ENCODE assay signal across 33 cellular contexts in the genomic region with DNA sequence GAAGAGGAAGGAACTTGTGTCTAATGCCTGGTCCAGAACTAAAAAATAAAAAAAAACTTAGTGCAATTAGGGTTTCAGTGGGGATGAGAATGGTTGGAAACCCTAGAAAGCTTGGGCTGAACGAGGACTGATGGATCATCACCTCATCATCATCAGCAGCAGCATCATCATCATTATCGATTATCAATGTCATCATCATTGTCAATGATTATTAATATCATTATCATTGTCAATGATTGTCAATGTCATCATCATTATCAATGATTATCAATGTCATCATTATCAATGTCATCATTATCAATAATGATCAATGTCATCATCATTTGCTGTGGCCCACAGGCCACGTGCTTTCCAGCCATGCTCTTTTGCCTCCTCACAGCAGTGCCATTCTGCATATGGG.
DNase-seq lines count a peak whose midpoint lies in the region; ATAC-seq, FAIRE-seq and TF ChIP-seq lines count a peak whose summit lies in the region.
"Had no signal": no experiment of that assay in that cellular context is flagged by ENCODE, and none has a peak within 500 bp of the region (broad histone marks: within the 10 kb centered on the region; RNA-seq: fewer than 3 reads in every experiment).

No MANE protein-coding gene starts in this region.

- no peaks in the 10 kb centered on the region for H3K79me2 ChIP-seq in HepG2 (ENCODE audit: insufficient read depth, low read length)
- no peaks in the 10 kb centered on the region for H3K79me2 ChIP-seq in K562 (ENCODE audit: control insufficient read depth, insufficient read depth, low read length)

- H3K9me3 ChIP-seq in HepG2 (ENCODE audit: low read length) (peaks cover 94% of the 10 kb centered on the region), right lobe of liver (no peaks in the 10 kb centered on the region), K562 (replicated peaks; ENCODE audit: control insufficient read depth, insufficient read depth, low read depth, low read length) (no peaks in the 10 kb centered on the region; the same call in 1 of the 2 replicates), adrenal gland (replicated peaks in 1 of 3) (no peaks in the 10 kb centered on the region)
- H3K9me3 ChIP-seq: A549, BE2C, Caco-2 had no signal

- 0% methylated on average over 3 of the region's 3 CpGs for WGBS in HepG2 (ENCODE audit: low lambda C conversion rate)
- WGBS in right lobe of liver (ENCODE audit: insufficient coverage, low coverage, low lambda C conversion rate, missing lambda C conversion rate) = 36% methylated on average over 3 of the region's 3 CpGs
- 0% methylated on average over 3 of the region's 3 CpGs for WGBS in K562 (ENCODE audit: insufficient coverage, low coverage, missing lambda C conversion rate)
- WGBS in adrenal gland, 4 donors = 63 to 77% (median 70%) methylated on average over 3 of the region's 3 CpGs

- in situ Hi-C loops in HepG2 (cut with HindIII; ENCODE audit: extremely low pct_ligation_motif_present, low pct_unique_long_range_greater_than_20kb) = no loop called here
- in situ Hi-C loops in K562 (cut with MboI) = no loop called here

- no peak for TF ChIP-seq POLR2A in HepG2 (IDR thresholded peaks at IDR 0.05; ENCODE audit: insufficient read depth in 1 of 2, low read depth in 2 of 2, low read length in 2 of 2)
- no peak for TF ChIP-seq POLR2A in right lobe of liver (IDR thresholded peaks at IDR 0.05)
- TF ChIP-seq POLR2A in K562 (conservative IDR thresholded peaks at IDR 0.05) = no peak
- TF ChIP-seq POLR2A in adrenal gland (IDR thresholded peaks at IDR 0.05) = no peak

- H4K20me1 ChIP-seq in HepG2 (ENCODE audit: insufficient read depth, low read length) = no peaks in the 10 kb centered on the region
- no peaks in the 10 kb centered on the region for H4K20me1 ChIP-seq in K562 (replicated peaks; ENCODE audit: control insufficient read depth, insufficient read depth, low read length)
- H4K20me1 ChIP-seq: BLaER1; BLaER1 treated with 17β-estradiol and CSF1 and Interleukin-3, amounts not matched to agents 10 nM and 100 nM had no signal

- FAIRE-seq in HepG2 (lab: Jason Lieb, UNC) = no peak
- no peak for FAIRE-seq in K562 (lab: Jason Lieb, UNC)
- peak; percentile 48 for FAIRE-seq in urothelium cell line (lab: Jason Lieb, UNC)
- FAIRE-seq: A204.1, A549, D721Med had no signal

- TF ChIP-seq EP300 in HepG2 (IDR thresholded peaks at IDR 0.05; ENCODE audit: low read depth in 2 of 2, low read length in 2 of 2) (no peak), HepG2 (CRISPR knock-in tag; IDR thresholded peaks at IDR 0.05; ENCODE audit: borderline replicate concordance) (no peak), K562 (IDR thresholded peaks at IDR 0.05; ENCODE audit: low read length) (no peak)

- H3K4me1 ChIP-seq in HepG2 (ENCODE audit: insufficient read depth, low read length) (no peaks in the 10 kb centered on the region), right lobe of liver (no peaks in the 10 kb centered on the region), K562 (replicated peaks in 1 of 2; ENCODE audit: control insufficient read depth in 2 of 2, insufficient read depth in 2 of 2, low read length in 2 of 2) (no peaks in the 10 kb centered on the region), adrenal gland (replicated peaks in 1 of 2) (no peaks in the 10 kb centered on the region)
- H3K4me1 ChIP-seq: A549; BE2C; BLaER1; BLaER1 treated with 17β-estradiol and CSF1 and Interleukin-3, amounts not matched to agents 10 nM and 100 nM; Caco-2 had no signal

- intact Hi-C loops in HepG2 (cut with micrococcal nuclease; ENCODE audit: unreplicated experiment) = no loop called here
- intact Hi-C loops in right lobe of liver (cut with DNase I) = no loop called here
- intact Hi-C loops in K562 (cut with micrococcal nuclease) = no loop called here
- intact Hi-C loops in adrenal gland (cut with DNase I) = loop anchor here in 1 of 2 donors (10.0 kb wide), 1 partner anchor 492 kb away; no protein-coding TSS in a partner anchor

- POLR2A ChIA-PET in HepG2 (lab: Yijun Ruan, JAX) = no interaction called here
- POLR2A ChIA-PET in K562 (lab: Yijun Ruan, JAX) = no interaction called here

- CTCF ChIA-PET in HepG2 (lab: Yijun Ruan, JAX; ENCODE audit: low intra/inter-chr PET ratio, low total read pairs) = no interaction called here
- CTCF ChIA-PET in K562 (lab: Yijun Ruan, JAX; ENCODE audit: low intra/inter-chr PET ratio) = no interaction called here

- H3K27me3 ChIP-seq in HepG2 (ENCODE audit: control insufficient read depth in 1 of 2, insufficient read depth in 2 of 2, low read length in 2 of 2) (no peaks in the 10 kb centered on the region), right lobe of liver (no peaks in the 10 kb centered on the region), K562 (ENCODE audit: control insufficient read depth in 2 of 2, insufficient read depth in 2 of 2, low read length in 2 of 2) (no peaks in the 10 kb centered on the region), adrenal gland (no peaks in the 10 kb centered on the region)
- H3K27me3 ChIP-seq: BE2C; BLaER1; BLaER1 treated with 17β-estradiol and CSF1 and Interleukin-3, amounts not matched to agents 10 nM and 100 nM had no signal

- no peaks in the 10 kb centered on the region for H3K36me3 ChIP-seq in HepG2 (replicated peaks in 1 of 2; ENCODE audit: control insufficient read depth in 1 of 2, insufficient read depth in 2 of 2, low read length in 2 of 2)
- no peaks in the 10 kb centered on the region for H3K36me3 ChIP-seq in right lobe of liver
- H3K36me3 ChIP-seq in K562 (ENCODE audit: control insufficient read depth, insufficient read depth, low read length) = no peaks in the 10 kb centered on the region
- no peaks in the 10 kb centered on the region for H3K36me3 ChIP-seq in adrenal gland (replicated peaks in 1 of 2)
- H3K36me3 ChIP-seq: BE2C; BLaER1; BLaER1 treated with 17β-estradiol and CSF1 and Interleukin-3, amounts not matched to agents 10 nM and 100 nM had no signal

- ATAC-seq in HepG2 = no peak
- no peak for ATAC-seq in right lobe of liver
- no peak for ATAC-seq in K562
- no peak for ATAC-seq in HG03460 (IDR thresholded peaks at IDR 0.05; ENCODE audit: unreplicated experiment)
- ATAC-seq: A549; CD8-positive, alpha-beta T cell had no signal

- H3K27ac ChIP-seq in HepG2 (ENCODE audit: extremely low read length, insufficient read depth, low read length) = no peak overlapping the region
- H3K27ac ChIP-seq in right lobe of liver = no peak overlapping the region
- no peak overlapping the region for H3K27ac ChIP-seq in K562 (ENCODE audit: extremely low read depth, low read depth, low read length)
- H3K27ac ChIP-seq in adrenal gland = no peak overlapping the region
- H3K27ac ChIP-seq: 22Rv1; A549; BLaER1; BLaER1 treated with 17β-estradiol and CSF1 and Interleukin-3, amounts not matched to agents 10 nM and 100 nM; C4-2B had no signal

- H3K9ac ChIP-seq in HepG2 (ENCODE audit: insufficient read depth, low read depth, low read length) (no peak overlapping the region), K562 (ENCODE audit: insufficient read depth in 1 of 2, low read depth in 2 of 2, low read length in 2 of 2) (no peak overlapping the region)
- H3K9ac ChIP-seq: BLaER1; BLaER1 treated with 17β-estradiol and CSF1 and Interleukin-3, amounts not matched to agents 10 nM and 100 nM had no signal

- no peak for DNase-seq in HepG2 (ENCODE audit: low spot score)
- no peak for DNase-seq in right lobe of liver
- DNase-seq in K562 (ENCODE audit: extremely low read depth in 1 of 4, low spot score in 3 of 4) = no peak
- no peak for DNase-seq in urothelium cell line (ENCODE audit: low spot score)
- no peak for DNase-seq in adrenal gland
- DNase-seq: 8988T; ACHN; AML-193; BE2C; C1 segment of cervical spinal cord; Caco-2; Calu3; CD4-positive, alpha-beta memory T cell; CD4-positive, alpha-beta T cell; CD4-positive, CD25-positive, alpha-beta regulatory T cell; CD8-positive, alpha-beta memory T cell; CD8-positive, alpha-beta T cell; COR-L47; DMS 273 treated with DMSO at 0.1 percent for 48 hours; DMS153; DMS53; DMS79; DMS79 treated with DMSO at 0.1 percent for 48 hours; DND-41; EL had no signal

- BruUV-seq in HepG2 (replicated peaks; lab: Mats Ljungman, UMichigan) = no TSS peak
- BruUV-seq in K562 (replicated peaks; lab: Mats Ljungman, UMichigan) = no TSS peak

- no peak overlapping the region for H3K4me3 ChIP-seq in HepG2 (replicated peaks in 1 of 3; ENCODE audit: insufficient read depth in 1 of 3, low read depth in 2 of 3, low read length in 3 of 3)
- H3K4me3 ChIP-seq in right lobe of liver = no peak overlapping the region
- no peak overlapping the region for H3K4me3 ChIP-seq in K562
- H3K4me3 ChIP-seq in adrenal gland = no peak overlapping the region
- H3K4me3 ChIP-seq: A549; BLaER1; BLaER1 treated with 17β-estradiol and CSF1 and Interleukin-3, amounts not matched to agents 10 nM and 100 nM had no signal

- no peak for TF ChIP-seq RAD21 in HepG2 (CRISPR knock-in tag; IDR thresholded peaks at IDR 0.05)
- TF ChIP-seq RAD21 in K562 (CRISPR knock-in tag; conservative IDR thresholded peaks at IDR 0.05 in 1 of 2, IDR thresholded peaks at IDR 0.05 in 1 of 2) = no peak

- TF ChIP-seq CTCF in HepG2 (CRISPR knock-in tag; IDR thresholded peaks at IDR 0.05) (no peak), right lobe of liver (IDR thresholded peaks at IDR 0.05) (no peak), K562 (IDR thresholded peaks at IDR 0.05 in 2 of 3, conservative IDR thresholded peaks at IDR 0.05 in 1 of 3; ENCODE audit: insufficient read depth in 2 of 3, low read depth in 1 of 3, low read length in 3 of 3) (no peak), adrenal gland (IDR thresholded peaks at IDR 0.05) (no peak)

- no peak overlapping the region for H3K4me2 ChIP-seq in HepG2 (ENCODE audit: low read depth, low read length)
- H3K4me2 ChIP-seq in K562 (ENCODE audit: insufficient read depth, low read length) = no peak overlapping the region
- H3K4me2 ChIP-seq: A549; BLaER1; BLaER1 treated with 17β-estradiol and CSF1 and Interleukin-3, amounts not matched to agents 10 nM and 100 nM had no signal

- H2AFZ ChIP-seq in HepG2 (ENCODE audit: low read length) (no peak overlapping the region), K562 (ENCODE audit: low read depth, low read length) (no peak overlapping the region)

- no peaks in the 10 kb centered on the region for H3K9me1 ChIP-seq in K562 (ENCODE audit: control insufficient read depth, insufficient read depth, low read length)

TF ChIP-seq in K562, 482 proteins besides CTCF, POLR2A, EP300 and RAD21 (continues in another document):
- TF ChIP-seq HNRNPLL (IDR thresholded peaks at IDR 0.05; ENCODE audit: low read depth, low read length, poor library complexity, severe bottlenecking) (no peak), BHLHE40 (IDR thresholded peaks at IDR 0.05; ENCODE audit: low read length) (no peak)
